In genomic region chr2:20656561-20656960, GRCh38 we compare ENCODE assay signal across 30 cellular contexts. TPM values are rescaled to one million over a fixed set of nuclear protein-coding genes. Genes with fewer than 3 reads are reported as not detected.
"Had no signal": no experiment of that assay in that cellular context is flagged by ENCODE, and none has a peak within 500 bp of the region (broad histone marks: within the 10 kb centered on the region; RNA-seq: fewer than 3 reads in every experiment).

No MANE protein-coding gene starts in this region.

- H3K27ac ChIP-seq: body of pancreas, coronary artery, dorsolateral prefrontal cortex, stomach, thyroid gland, upper lobe of left lung had no signal

- FAIRE-seq: frontal cortex had no signal

- H3K9me3 Mint-ChIP-seq: activated CD4-positive, alpha-beta memory T cell treated with anti-CD3 and anti-CD28 coated beads, Interleukin-2, amount 10 ng/mL, durations not matched to agents 7 days and 5 days; activated CD4-positive, alpha-beta T cell treated with anti-CD3 and anti-CD28 coated beads, Interleukin-2, amount 10 ng/mL, durations not matched to agents 7 days and 5 days; activated naive CD4-positive, alpha-beta T cell treated with anti-CD3 and anti-CD28 coated beads, Interleukin-2, amount 50 U/mL, for 72 hours; activated T-cell treated with anti-CD3 and anti-CD28 coated beads, Interleukin-2, amount 50 U/mL, for 24 hours; mesothelial cell of epicardium; naive B cell; neural crest cell; T-helper 1 cell treated with Interleukin-12 subunit alpha and Interleukin-12 subunit beta and Interleukin-4 antibody, amounts not matched to agents 30 μg/mL and 1 μg/mL, for 36 hours had no signal

- H3K36me3 Mint-ChIP-seq: activated naive CD4-positive, alpha-beta T cell treated with anti-CD3 and anti-CD28 coated beads, Interleukin-2, amount 50 U/mL, for 72 hours; mesothelial cell of epicardium had no signal

- ATAC-seq: activated naive CD4-positive, alpha-beta T cell treated with anti-CD3 and anti-CD28 coated beads, Interleukin-2, amount 50 U/mL, for 72 hours; body of pancreas; left cardiac atrium; right cardiac atrium had no signal

- H3K27ac Mint-ChIP-seq: activated CD4-positive, alpha-beta memory T cell treated with anti-CD3 and anti-CD28 coated beads, Interleukin-2, amount 10 ng/mL, durations not matched to agents 7 days and 5 days; activated CD4-positive, alpha-beta T cell treated with anti-CD3 and anti-CD28 coated beads, Interleukin-2, amount 10 ng/mL, durations not matched to agents 7 days and 5 days; activated naive CD4-positive, alpha-beta T cell treated with anti-CD3 and anti-CD28 coated beads, Interleukin-2, amount 50 U/mL, for 72 hours; activated T-cell treated with anti-CD3 and anti-CD28 coated beads, Interleukin-2, amount 50 U/mL, for 24 hours; mesothelial cell of epicardium; naive B cell; T-helper 1 cell treated with Interleukin-12 subunit alpha and Interleukin-12 subunit beta and Interleukin-4 antibody, amounts not matched to agents 30 μg/mL and 1 μg/mL, for 36 hours had no signal

- DNase-seq: activated CD4-positive, alpha-beta memory T cell treated with anti-CD3 and anti-CD28 coated beads, Interleukin-2, amount 10 ng/mL, durations not matched to agents 7 days and 5 days; activated CD4-positive, alpha-beta T cell treated with anti-CD3 and anti-CD28 coated beads for 1 hour; activated CD4-positive, alpha-beta T cell treated with anti-CD3 and anti-CD28 coated beads, Interleukin-2, amount 10 ng/mL, durations not matched to agents 7 days and 5 days; activated CD8-positive, alpha-beta memory T cell treated with anti-CD3 and anti-CD28 coated beads, Interleukin-2, amount 50 U/mL, for 48 hours; activated gamma-delta T cell treated with Interleukin-2 at 50 U/mL for 16 hours; activated T-cell treated with anti-CD3 and anti-CD28 coated beads, Interleukin-2, amount 50 U/mL, for 24 hours; anterior cingulate cortex; body of pancreas; cerebellar nuclear complex; effector memory CD4-positive, alpha-beta T cell; glutamatergic neuron; islet precursor cell; left cardiac atrium; naive B cell; occipital lobe; right cardiac atrium; stimulated activated CD4-positive, alpha-beta T cell treated with anti-CD3 and anti-CD28 coated beads, Interleukin-2, amount 100 ng/mL, for 48 hours; stomach; SW 1271; T1000; thyroid gland; upper lobe of left lung had no signal

- H3K4me3 ChIP-seq: body of pancreas, coronary artery, dorsolateral prefrontal cortex, stomach, thyroid gland, upper lobe of left lung had no signal

- H3K9me3 ChIP-seq: body of pancreas, stomach, thyroid gland, upper lobe of left lung had no signal

- H3K36me3 ChIP-seq: stomach, thyroid gland, upper lobe of left lung had no signal

- H3K4me3 Mint-ChIP-seq: activated CD4-positive, alpha-beta memory T cell treated with anti-CD3 and anti-CD28 coated beads, Interleukin-2, amount 10 ng/mL, durations not matched to agents 7 days and 5 days; activated CD4-positive, alpha-beta T cell treated with anti-CD3 and anti-CD28 coated beads, Interleukin-2, amount 10 ng/mL, durations not matched to agents 7 days and 5 days; activated T-cell treated with anti-CD3 and anti-CD28 coated beads, Interleukin-2, amount 50 U/mL, for 24 hours; mesothelial cell of epicardium; naive B cell; neural crest cell; T-helper 1 cell treated with Interleukin-12 subunit alpha and Interleukin-12 subunit beta and Interleukin-4 antibody, amounts not matched to agents 30 μg/mL and 1 μg/mL, for 36 hours had no signal

- H3K27me3 ChIP-seq: body of pancreas, thyroid gland had no signal

RNA-seq across cellular contexts. Expression of gene GDF7, which starts 10.4 kb away (rescaled TPM):
- total RNA-seq: activated CD4-positive, alpha-beta memory T cell treated with anti-CD3 and anti-CD28 coated beads, Interleukin-2, amount 10 ng/mL, durations not matched to agents 7 days and 5 days; activated CD4-positive, alpha-beta T cell treated with anti-CD3 and anti-CD28 coated beads, Interleukin-2, amount 10 ng/mL, durations not matched to agents 7 days and 5 days; epithelial cell of proximal tubule had no signal
